1 cellular context compared by ENCODE assay signal in genomic region chr2:197248623-197249022, GRCh38.
TF ChIP-seq lines count a peak whose summit lies in the region.

No MANE protein-coding gene starts in this region.

TF ChIP-seq in WTC11, 78 proteins besides CTCF, POLR2A, EP300 and RAD21 (continued from another document):
- TF ChIP-seq, protein P1, sequence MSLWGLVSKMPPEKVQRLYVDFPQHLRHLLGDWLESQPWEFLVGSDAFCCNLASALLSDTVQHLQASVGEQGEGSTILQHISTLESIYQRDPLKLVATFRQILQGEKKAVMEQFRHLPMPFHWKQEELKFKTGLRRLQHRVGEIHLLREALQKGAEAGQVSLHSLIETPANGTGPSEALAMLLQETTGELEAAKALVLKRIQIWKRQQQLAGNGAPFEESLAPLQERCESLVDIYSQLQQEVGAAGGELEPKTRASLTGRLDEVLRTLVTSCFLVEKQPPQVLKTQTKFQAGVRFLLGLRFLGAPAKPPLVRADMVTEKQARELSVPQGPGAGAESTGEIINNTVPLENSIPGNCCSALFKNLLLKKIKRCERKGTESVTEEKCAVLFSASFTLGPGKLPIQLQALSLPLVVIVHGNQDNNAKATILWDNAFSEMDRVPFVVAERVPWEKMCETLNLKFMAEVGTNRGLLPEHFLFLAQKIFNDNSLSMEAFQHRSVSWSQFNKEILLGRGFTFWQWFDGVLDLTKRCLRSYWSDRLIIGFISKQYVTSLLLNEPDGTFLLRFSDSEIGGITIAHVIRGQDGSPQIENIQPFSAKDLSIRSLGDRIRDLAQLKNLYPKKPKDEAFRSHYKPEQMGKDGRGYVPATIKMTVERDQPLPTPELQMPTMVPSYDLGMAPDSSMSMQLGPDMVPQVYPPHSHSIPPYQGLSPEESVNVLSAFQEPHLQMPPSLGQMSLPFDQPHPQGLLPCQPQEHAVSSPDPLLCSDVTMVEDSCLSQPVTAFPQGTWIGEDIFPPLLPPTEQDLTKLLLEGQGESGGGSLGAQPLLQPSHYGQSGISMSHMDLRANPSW (CRISPR knock-in tag; conservative IDR thresholded peaks at IDR 0.05; ENCODE audit: low read depth), result no peak
- TF ChIP-seq, protein P2, sequence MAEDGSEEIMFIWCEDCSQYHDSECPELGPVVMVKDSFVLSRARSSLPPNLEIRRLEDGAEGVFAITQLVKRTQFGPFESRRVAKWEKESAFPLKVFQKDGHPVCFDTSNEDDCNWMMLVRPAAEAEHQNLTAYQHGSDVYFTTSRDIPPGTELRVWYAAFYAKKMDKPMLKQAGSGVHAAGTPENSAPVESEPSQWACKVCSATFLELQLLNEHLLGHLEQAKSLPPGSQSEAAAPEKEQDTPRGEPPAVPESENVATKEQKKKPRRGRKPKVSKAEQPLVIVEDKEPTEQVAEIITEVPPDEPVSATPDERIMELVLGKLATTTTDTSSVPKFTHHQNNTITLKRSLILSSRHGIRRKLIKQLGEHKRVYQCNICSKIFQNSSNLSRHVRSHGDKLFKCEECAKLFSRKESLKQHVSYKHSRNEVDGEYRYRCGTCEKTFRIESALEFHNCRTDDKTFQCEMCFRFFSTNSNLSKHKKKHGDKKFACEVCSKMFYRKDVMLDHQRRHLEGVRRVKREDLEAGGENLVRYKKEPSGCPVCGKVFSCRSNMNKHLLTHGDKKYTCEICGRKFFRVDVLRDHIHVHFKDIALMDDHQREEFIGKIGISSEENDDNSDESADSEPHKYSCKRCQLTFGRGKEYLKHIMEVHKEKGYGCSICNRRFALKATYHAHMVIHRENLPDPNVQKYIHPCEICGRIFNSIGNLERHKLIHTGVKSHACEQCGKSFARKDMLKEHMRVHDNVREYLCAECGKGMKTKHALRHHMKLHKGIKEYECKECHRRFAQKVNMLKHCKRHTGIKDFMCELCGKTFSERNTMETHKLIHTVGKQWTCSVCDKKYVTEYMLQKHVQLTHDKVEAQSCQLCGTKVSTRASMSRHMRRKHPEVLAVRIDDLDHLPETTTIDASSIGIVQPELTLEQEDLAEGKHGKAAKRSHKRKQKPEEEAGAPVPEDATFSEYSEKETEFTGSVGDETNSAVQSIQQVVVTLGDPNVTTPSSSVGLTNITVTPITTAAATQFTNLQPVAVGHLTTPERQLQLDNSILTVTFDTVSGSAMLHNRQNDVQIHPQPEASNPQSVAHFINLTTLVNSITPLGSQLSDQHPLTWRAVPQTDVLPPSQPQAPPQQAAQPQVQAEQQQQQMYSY (CRISPR knock-in tag; IDR thresholded peaks at IDR 0.05), result no peak
- TF ChIP-seq HMGXB4 (CRISPR knock-in tag; IDR thresholded peaks at IDR 0.05), result no peak
- TF ChIP-seq, protein P3, sequence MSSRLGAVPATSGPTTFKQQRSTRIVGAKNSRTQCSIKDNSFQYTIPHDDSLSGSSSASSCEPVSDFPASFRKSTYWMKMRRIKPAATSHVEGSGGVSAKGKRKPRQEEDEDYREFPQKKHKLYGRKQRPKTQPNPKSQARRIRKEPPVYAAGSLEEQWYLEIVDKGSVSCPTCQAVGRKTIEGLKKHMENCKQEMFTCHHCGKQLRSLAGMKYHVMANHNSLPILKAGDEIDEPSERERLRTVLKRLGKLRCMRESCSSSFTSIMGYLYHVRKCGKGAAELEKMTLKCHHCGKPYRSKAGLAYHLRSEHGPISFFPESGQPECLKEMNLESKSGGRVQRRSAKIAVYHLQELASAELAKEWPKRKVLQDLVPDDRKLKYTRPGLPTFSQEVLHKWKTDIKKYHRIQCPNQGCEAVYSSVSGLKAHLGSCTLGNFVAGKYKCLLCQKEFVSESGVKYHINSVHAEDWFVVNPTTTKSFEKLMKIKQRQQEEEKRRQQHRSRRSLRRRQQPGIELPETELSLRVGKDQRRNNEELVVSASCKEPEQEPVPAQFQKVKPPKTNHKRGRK (CRISPR knock-in tag; IDR thresholded peaks at IDR 0.05; ENCODE audit: borderline replicate concordance), result no peak
- TF ChIP-seq JAZF1 (CRISPR knock-in tag; IDR thresholded peaks at IDR 0.05), result no peak
- TF ChIP-seq CDX4 (CRISPR knock-in tag; IDR thresholded peaks at IDR 0.05; ENCODE audit: borderline replicate concordance), result no peak
